16 cellular contexts compared by ENCODE assay signal in the genomic region with DNA sequence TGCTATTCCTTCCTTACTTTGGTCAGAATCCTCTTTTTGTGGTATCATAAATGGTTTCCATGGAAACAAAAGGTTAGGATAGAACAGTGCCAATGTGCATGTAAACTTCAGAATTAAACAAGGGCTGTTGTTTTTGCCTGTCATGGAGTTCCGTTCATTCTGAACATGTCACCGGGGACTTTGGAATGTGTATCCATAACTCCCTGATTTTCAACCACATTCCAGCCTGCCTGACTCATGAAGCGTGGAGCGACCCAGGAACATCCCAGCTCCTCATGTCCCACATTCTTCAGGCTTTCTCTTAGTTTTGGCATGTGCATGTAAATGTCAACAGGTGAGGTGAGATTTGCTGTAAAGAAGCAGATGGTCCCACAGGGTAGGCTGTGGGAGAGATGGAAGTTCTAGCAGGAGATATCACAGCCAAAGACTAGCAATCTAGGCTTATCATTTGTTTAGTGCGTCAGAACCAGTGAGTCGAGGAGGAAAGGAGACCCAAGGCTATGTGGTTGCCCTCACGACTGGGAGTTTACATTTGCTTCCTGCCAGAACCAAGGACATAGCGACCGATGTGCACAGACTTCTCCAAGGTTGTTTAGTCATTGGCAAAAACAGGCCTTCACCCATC. TPM values are rescaled to one million over a fixed set of nuclear protein-coding genes. Genes with fewer than 3 reads are reported as not detected.
A peak's percentile ranks its signal among the peaks of the same experiment; 100 is the strongest.
DNase-seq lines count a peak whose midpoint lies in the region; TF ChIP-seq lines count a peak whose summit lies in the region.
"Had no signal": no experiment of that assay in that cellular context is flagged by ENCODE, and none has a peak within 500 bp of the region (broad histone marks: within the 10 kb centered on the region; RNA-seq: fewer than 3 reads in every experiment).

No MANE protein-coding gene starts in this region.

- H3K9ac ChIP-seq in neuronal stem cell (ENCODE audit: low read depth, low read length, poor library complexity): no peak overlapping the region
- H3K9ac ChIP-seq: parathyroid adenoma had no signal

- H4K91ac ChIP-seq in neuronal stem cell (ENCODE audit: low read depth, low read length, poor library complexity): no peak overlapping the region

- H3K27me3 ChIP-seq in neuronal stem cell (ENCODE audit: control insufficient read depth in 3 of 3, insufficient read depth in 3 of 3, low read depth in 1 of 3, low read length in 3 of 3): peaks cover 0 to 9% (median 0%) of the 10 kb centered on the region in 3 experiments
- H3K27me3 ChIP-seq in left ventricle myocardium inferior (ENCODE audit: low read depth): no peaks in the 10 kb centered on the region
- H3K27me3 ChIP-seq: suprapubic skin had no signal

- H2BK120ac ChIP-seq in neuronal stem cell (ENCODE audit: low read depth, low read length): no peak overlapping the region

- H3K4me1 ChIP-seq in neuronal stem cell (ENCODE audit: control insufficient read depth in 2 of 2, insufficient read depth in 1 of 2, low read depth in 1 of 2, low read length in 2 of 2) (no peaks in the 10 kb centered on the region), left ventricle myocardium inferior (peaks cover 9% of the 10 kb centered on the region)
- H3K4me1 ChIP-seq: parathyroid adenoma had no signal

- DNase-seq in COLO829 (ENCODE audit: low spot score): peak; percentile 41
- peak; percentile 18 for DNase-seq in LoVo (ENCODE audit: low spot score)
- DNase-seq in cardiac fibroblast (ENCODE audit: low read depth in 2 of 2): peak; percentile 67 to 87
- DNase-seq in left kidney (ENCODE audit: low read depth, low spot score): peak; percentile 78
- no peak for DNase-seq in activated CD8-positive, alpha-beta memory T cell treated with anti-CD3 and anti-CD28 coated beads, Interleukin-2, amount 50 U/mL, for 48 hours
- no peak for DNase-seq in NCI-H446 treated with DMSO at 0.1 percent for 48 hours (lab: John Stamatoyannopoulos, UW)
- no peak for DNase-seq in neuronal stem cell (ENCODE audit: low spot score)
- no peak for DNase-seq in left ventricle myocardium inferior
- DNase-seq: activated CD4-positive, alpha-beta memory T cell treated with anti-CD3 and anti-CD28 coated beads for 36 hours; activated naive CD8-positive, alpha-beta T cell treated with anti-CD3 and anti-CD28 coated beads, Interleukin-2, amount 10 ng/mL, durations not matched to agents 7 days and 5 days; CD8-positive, alpha-beta memory T cell; NCI-H1092 treated with DMSO at 0.1 percent for 48 hours; NCI-H526 treated with DMSO at 0.1 percent for 48 hours had no signal

- TF ChIP-seq CTCF in cardiac fibroblast (IDR thresholded peaks at IDR 0.05; ENCODE audit: low read depth, low read length) (no peak), left ventricle myocardium inferior (IDR thresholded peaks at IDR 0.05; ENCODE audit: borderline replicate concordance) (no peak)

- no peak overlapping the region for H2AFZ ChIP-seq in neuronal stem cell (ENCODE audit: low read length)
- H2AFZ ChIP-seq: parathyroid adenoma had no signal

- H3K9me3 ChIP-seq in neuronal stem cell (replicated peaks in 1 of 2; ENCODE audit: control insufficient read depth in 2 of 2, insufficient read depth in 1 of 2, low read depth in 1 of 2, low read length in 2 of 2) (no peaks in the 10 kb centered on the region), left ventricle myocardium inferior (replicated peaks) (no peaks in the 10 kb centered on the region)
- H3K9me3 ChIP-seq: suprapubic skin had no signal

- no peaks in the 10 kb centered on the region for H3K36me3 ChIP-seq in neuronal stem cell (replicated peaks in 1 of 2; ENCODE audit: control insufficient read depth in 2 of 2, insufficient read depth in 2 of 2, low read length in 2 of 2)
- H3K36me3 ChIP-seq in left ventricle myocardium inferior: no peaks in the 10 kb centered on the region
- H3K36me3 ChIP-seq: suprapubic skin had no signal

- H2BK12ac ChIP-seq in neuronal stem cell (ENCODE audit: low read length): no peak overlapping the region

- no peak overlapping the region for H2BK15ac ChIP-seq in neuronal stem cell (ENCODE audit: low read length)

- no peak overlapping the region for H3K23ac ChIP-seq in neuronal stem cell (ENCODE audit: low read depth, low read length, poor library complexity)

- H3K4ac ChIP-seq in neuronal stem cell (ENCODE audit: low read length): no peak overlapping the region

- WGBS in neuronal stem cell (ENCODE audit: extremely low coverage in 2 of 2, insufficient read length in 2 of 2, insufficient replicate concordance in 1 of 2), 2 donors: no CpG with 5 or more reads among the region's 9 CpGs

- no peak overlapping the region for H3K18ac ChIP-seq in neuronal stem cell (ENCODE audit: low read length)

- no peak overlapping the region for H2BK5ac ChIP-seq in neuronal stem cell (ENCODE audit: low read length)

- no peaks in the 10 kb centered on the region for H3K79me1 ChIP-seq in neuronal stem cell (ENCODE audit: low read depth, low read length)

- no peak overlapping the region for H2AK5ac ChIP-seq in neuronal stem cell (ENCODE audit: low read depth, low read length)

- no peak overlapping the region for H3K4me2 ChIP-seq in neuronal stem cell (ENCODE audit: insufficient read depth, low read length, poor library complexity, severe bottlenecking)

- no peak overlapping the region for H3K14ac ChIP-seq in neuronal stem cell (ENCODE audit: low read length)

- intact Hi-C loops in left ventricle myocardium inferior (cut with micrococcal nuclease): loop anchor here (10.0 kb wide), 2 partner anchors 160 to 350 kb away; no protein-coding TSS in a partner anchor

- no peak overlapping the region for H3K4me3 ChIP-seq in cardiac fibroblast (replicated peaks in 1 of 2; ENCODE audit: low read depth in 2 of 2, low read length in 2 of 2)
- no peak overlapping the region for H3K4me3 ChIP-seq in neuronal stem cell (ENCODE audit: low read length in 2 of 2)
- H3K4me3 ChIP-seq in left ventricle myocardium inferior: no peak overlapping the region
- H3K4me3 ChIP-seq: suprapubic skin had no signal

- H3K27ac ChIP-seq in neuronal stem cell (replicated peaks; ENCODE audit: low read length) (no peak overlapping the region), left ventricle myocardium inferior (replicated peaks) (no peak overlapping the region)
- H3K27ac ChIP-seq: epithelial cell of prostate, parathyroid adenoma, suprapubic skin had no signal

- H4K8ac ChIP-seq in neuronal stem cell (ENCODE audit: low read depth, low read length): no peak overlapping the region

RNA-seq across cellular contexts. Expression of a gene that starts 23.0 kb away (rescaled TPM):
- 35.5 TPM for polyA plus RNA-seq in neuronal stem cell (2013, experiment 1 of 2)
- polyA plus RNA-seq in neuronal stem cell (2013, experiment 2 of 2): 36.7 TPM
- 73.6 TPM for total RNA-seq in left ventricle myocardium inferior

Comparison
In these comparisons a context has a peak if more than half of its experiments do, and no peak if none do; other contexts are left out.
1. DNase-seq: peak in COLO829 (single experiment), LoVo (single experiment), cardiac fibroblast (2 of 2) and left kidney (single experiment); none in activated CD8-positive, alpha-beta memory T cell treated with anti-CD3 and anti-CD28 coated beads, Interleukin-2, amount 50 U/mL, for 48 hours (single experiment), NCI-H446 treated with DMSO at 0.1 percent for 48 hours (single experiment), neuronal stem cell (single experiment) and left ventricle myocardium inferior (single experiment).